ENCODE assay signal across 1 cellular context in the genomic region with DNA sequence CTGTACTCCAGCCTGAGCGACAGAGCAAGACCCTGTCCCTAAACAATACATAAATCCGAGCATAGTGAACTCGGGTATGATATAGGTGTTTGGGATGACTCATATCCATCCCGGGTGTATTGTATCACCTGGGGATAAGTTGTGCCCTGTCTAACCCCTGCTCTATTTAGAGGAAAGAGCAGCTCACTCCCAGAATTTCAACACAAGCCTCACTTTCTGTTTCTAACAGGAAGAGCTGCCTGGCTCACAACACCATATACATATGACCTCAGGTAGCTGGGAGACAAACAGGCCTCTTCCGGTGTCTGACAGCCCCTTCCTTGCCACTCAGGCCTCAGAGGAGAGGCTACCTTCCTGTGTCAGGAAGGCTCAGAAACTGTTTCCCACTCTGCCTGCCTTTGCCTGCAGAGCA.
TF ChIP-seq lines count a peak whose summit lies in the region.

No MANE protein-coding gene starts in this region.

TF ChIP-seq in HepG2, 621 proteins besides CTCF, POLR2A, EP300 and RAD21 (continued from another document and continues in another):
- TF ChIP-seq, protein P1, sequence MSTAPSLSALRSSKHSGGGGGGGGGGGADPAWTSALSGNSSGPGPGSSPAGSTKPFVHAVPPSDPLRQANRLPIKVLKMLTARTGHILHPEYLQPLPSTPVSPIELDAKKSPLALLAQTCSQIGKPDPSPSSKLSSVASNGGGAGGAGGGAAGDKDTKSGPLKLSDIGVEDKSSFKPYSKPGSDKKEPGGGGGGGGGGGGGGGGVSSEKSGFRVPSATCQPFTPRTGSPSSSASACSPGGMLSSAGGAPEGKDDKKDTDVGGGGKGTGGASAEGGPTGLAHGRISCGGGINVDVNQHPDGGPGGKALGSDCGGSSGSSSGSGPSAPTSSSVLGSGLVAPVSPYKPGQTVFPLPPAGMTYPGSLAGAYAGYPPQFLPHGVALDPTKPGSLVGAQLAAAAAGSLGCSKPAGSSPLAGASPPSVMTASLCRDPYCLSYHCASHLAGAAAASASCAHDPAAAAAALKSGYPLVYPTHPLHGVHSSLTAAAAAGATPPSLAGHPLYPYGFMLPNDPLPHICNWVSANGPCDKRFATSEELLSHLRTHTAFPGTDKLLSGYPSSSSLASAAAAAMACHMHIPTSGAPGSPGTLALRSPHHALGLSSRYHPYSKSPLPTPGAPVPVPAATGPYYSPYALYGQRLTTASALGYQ (CRISPR knock-in tag; IDR thresholded peaks at IDR 0.05): no peak
- no peak for TF ChIP-seq NFYB (CRISPR knock-in tag; IDR thresholded peaks at IDR 0.05)
- TF ChIP-seq GATA4 (IDR thresholded peaks at IDR 0.05; ENCODE audit: borderline replicate concordance, low read depth): no peak
- no peak for TF ChIP-seq EED (CRISPR knock-in tag; IDR thresholded peaks at IDR 0.05)
- TF ChIP-seq ZNF724P (CRISPR knock-in tag; IDR thresholded peaks at IDR 0.05; ENCODE audit: borderline replicate concordance): no peak
- TF ChIP-seq ZNF138 (CRISPR knock-in tag; IDR thresholded peaks at IDR 0.05; ENCODE audit: low read depth): no peak
- no peak for TF ChIP-seq KDM3A (CRISPR knock-in tag; IDR thresholded peaks at IDR 0.05; ENCODE audit: low read depth)
- TF ChIP-seq ZNF383 (CRISPR knock-in tag; IDR thresholded peaks at IDR 0.05; ENCODE audit: borderline replicate concordance): no peak
- no peak for TF ChIP-seq ZNF567 (CRISPR knock-in tag; IDR thresholded peaks at IDR 0.05; ENCODE audit: borderline replicate concordance)
- no peak for TF ChIP-seq GLI4 (CRISPR knock-in tag; IDR thresholded peaks at IDR 0.05; ENCODE audit: borderline replicate concordance)
- no peak for TF ChIP-seq ARID2 (CRISPR knock-in tag; IDR thresholded peaks at IDR 0.05; ENCODE audit: borderline replicate concordance)
- no peak for TF ChIP-seq SOX13 (IDR thresholded peaks at IDR 0.05)
- TF ChIP-seq SOX13 (CRISPR knock-in tag; conservative IDR thresholded peaks at IDR 0.05 in 1 of 2, IDR thresholded peaks at IDR 0.05 in 1 of 2): peak in 1 of 2 experiments; percentile 48; a peak in 1 of 4 replicates
- no peak for TF ChIP-seq ZSCAN21 (CRISPR knock-in tag; IDR thresholded peaks at IDR 0.05; ENCODE audit: borderline replicate concordance)
- no peak for TF ChIP-seq THAP9 (CRISPR knock-in tag; IDR thresholded peaks at IDR 0.05; ENCODE audit: borderline replicate concordance)
- TF ChIP-seq MZF1 (CRISPR knock-in tag; IDR thresholded peaks at IDR 0.05; ENCODE audit: borderline replicate concordance): no peak
- no peak for TF ChIP-seq HOXD1 (CRISPR knock-in tag; IDR thresholded peaks at IDR 0.05)
- peak; percentile 37; the same call in 1 of the 2 replicates for TF ChIP-seq ZSCAN9 (CRISPR knock-in tag; IDR thresholded peaks at IDR 0.05; ENCODE audit: borderline replicate concordance)
- TF ChIP-seq SP4 (CRISPR knock-in tag; IDR thresholded peaks at IDR 0.05): no peak
- no peak for TF ChIP-seq JARID2 (CRISPR knock-in tag; IDR thresholded peaks at IDR 0.05; ENCODE audit: insufficient replicate concordance)
- no peak for TF ChIP-seq E2F1 (CRISPR knock-in tag; IDR thresholded peaks at IDR 0.05)
- TF ChIP-seq JUNB (CRISPR knock-in tag; IDR thresholded peaks at IDR 0.05; ENCODE audit: borderline replicate concordance): no peak
- TF ChIP-seq ZNF282 (IDR thresholded peaks at IDR 0.05; ENCODE audit: partially characterized antibody): no peak
- no peak for TF ChIP-seq NFATC3 (CRISPR knock-in tag; IDR thresholded peaks at IDR 0.05)
- TF ChIP-seq SPEN (CRISPR knock-in tag; IDR thresholded peaks at IDR 0.05; ENCODE audit: low read depth): peak; percentile 33; the same call in 1 of the 2 replicates
- TF ChIP-seq ARID5B (CRISPR knock-in tag; IDR thresholded peaks at IDR 0.05): peak; percentile 71
- TF ChIP-seq, protein P2, sequence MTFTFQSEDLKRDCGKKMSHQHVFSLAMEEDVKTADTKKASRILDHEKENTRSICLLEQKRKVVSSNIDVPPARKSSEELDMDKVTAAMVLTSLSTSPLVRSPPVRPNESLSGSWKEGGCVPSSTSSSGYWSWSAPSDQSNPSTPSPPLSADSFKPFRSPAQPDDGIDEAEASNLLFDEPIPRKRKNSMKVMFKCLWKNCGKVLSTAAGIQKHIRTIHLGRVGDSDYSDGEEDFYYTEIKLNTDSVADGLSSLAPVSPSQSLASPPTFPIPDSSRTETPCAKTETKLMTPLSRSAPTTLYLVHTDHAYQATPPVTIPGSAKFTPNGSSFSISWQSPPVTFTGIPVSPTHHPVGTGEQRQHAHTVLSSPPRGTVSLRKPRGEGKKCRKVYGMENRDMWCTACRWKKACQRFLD (CRISPR knock-in tag; IDR thresholded peaks at IDR 0.05; ENCODE audit: borderline replicate concordance): no peak
- no peak for TF ChIP-seq HNRNPLL (IDR thresholded peaks at IDR 0.05; ENCODE audit: low read depth, low read length, poor library complexity, severe bottlenecking)
- no peak for TF ChIP-seq ZNF382 (CRISPR knock-in tag; IDR thresholded peaks at IDR 0.05; ENCODE audit: borderline replicate concordance)
- no peak for TF ChIP-seq TSC22D2 (CRISPR knock-in tag; IDR thresholded peaks at IDR 0.05; ENCODE audit: borderline replicate concordance)
- TF ChIP-seq, protein P3, sequence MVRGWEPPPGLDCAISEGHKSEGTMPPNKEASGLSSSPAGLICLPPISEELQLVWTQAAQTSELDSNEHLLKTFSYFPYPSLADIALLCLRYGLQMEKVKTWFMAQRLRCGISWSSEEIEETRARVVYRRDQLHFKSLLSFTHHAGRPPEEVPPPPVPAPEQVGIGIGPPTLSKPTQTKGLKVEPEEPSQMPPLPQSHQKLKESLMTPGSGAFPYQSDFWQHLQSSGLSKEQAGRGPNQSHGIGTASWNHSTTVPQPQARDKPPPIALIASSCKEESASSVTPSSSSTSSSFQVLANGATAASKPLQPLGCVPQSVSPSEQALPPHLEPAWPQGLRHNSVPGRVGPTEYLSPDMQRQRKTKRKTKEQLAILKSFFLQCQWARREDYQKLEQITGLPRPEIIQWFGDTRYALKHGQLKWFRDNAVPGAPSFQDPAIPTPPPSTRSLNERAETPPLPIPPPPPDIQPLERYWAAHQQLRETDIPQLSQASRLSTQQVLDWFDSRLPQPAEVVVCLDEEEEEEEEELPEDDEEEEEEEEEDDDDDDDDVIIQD (CRISPR knock-in tag; IDR thresholded peaks at IDR 0.05; ENCODE audit: low read depth): 0 out of 2 replicates have a peak, but pooled peaks have one; percentile 19
- no peak for TF ChIP-seq ZNF33B (CRISPR knock-in tag; IDR thresholded peaks at IDR 0.05)
- no peak for TF ChIP-seq RERE (CRISPR knock-in tag; IDR thresholded peaks at IDR 0.05; ENCODE audit: low read depth)
- TF ChIP-seq ZNF280D (CRISPR knock-in tag; IDR thresholded peaks at IDR 0.05): no peak
- no peak for TF ChIP-seq TCF7 (IDR thresholded peaks at IDR 0.05; ENCODE audit: low read depth)
- TF ChIP-seq ZNF12 (CRISPR knock-in tag; IDR thresholded peaks at IDR 0.05): no peak
